In the genomic region with DNA sequence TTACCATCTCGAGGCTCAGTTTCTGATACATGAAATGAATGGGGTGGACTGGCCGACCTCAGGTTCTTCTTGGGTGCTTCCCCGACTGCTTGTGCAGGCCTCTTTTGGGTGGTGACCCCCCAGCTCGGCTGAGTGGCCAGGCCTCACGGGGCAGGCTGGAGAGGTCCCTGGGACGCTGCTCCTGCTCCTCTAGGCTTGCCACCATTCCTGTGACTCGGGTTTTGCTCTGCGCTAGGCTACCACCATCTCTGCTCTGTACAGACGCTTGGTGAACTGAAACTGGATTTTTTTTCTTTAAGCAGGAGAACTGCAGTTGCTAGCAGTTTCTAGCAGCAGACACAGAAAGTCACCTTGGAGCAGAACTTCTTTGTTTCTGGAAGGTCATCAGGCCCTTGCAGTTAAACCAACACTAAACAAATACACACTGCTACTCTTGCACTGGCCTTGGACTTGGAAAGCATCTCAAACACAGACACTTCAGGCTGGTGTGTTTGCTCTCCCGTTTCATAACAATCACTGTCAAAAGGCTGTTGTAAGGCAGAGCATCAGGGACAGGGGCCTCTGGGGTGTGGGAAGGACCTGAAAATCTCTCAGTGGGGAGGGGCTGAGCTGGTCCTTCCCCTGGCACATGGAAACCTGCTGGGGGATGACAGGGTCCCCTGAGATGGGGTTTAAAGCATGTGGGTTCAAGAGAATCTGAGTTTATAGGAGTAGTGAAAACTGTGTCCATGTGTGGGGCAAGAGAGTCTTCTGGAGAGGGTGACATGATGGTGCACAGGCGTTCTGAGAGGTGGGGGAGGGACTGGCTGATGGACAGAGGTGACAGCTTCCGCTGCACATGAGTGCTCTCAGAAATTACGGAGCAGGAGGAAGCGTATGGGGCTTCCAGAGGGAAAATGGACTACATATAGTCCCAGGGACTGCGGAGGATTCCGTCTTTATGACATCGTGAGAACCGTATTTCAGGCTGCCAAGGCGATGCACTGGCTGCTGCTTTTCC, we compare ENCODE assay signal across 1 cellular context.
TF ChIP-seq lines count a peak whose summit lies in the region.

No MANE protein-coding gene starts in this region.

TF ChIP-seq in SK-N-SH, 30 proteins besides CTCF, POLR2A, EP300 and RAD21 (continued from another document):
- TF ChIP-seq, protein P1, sequence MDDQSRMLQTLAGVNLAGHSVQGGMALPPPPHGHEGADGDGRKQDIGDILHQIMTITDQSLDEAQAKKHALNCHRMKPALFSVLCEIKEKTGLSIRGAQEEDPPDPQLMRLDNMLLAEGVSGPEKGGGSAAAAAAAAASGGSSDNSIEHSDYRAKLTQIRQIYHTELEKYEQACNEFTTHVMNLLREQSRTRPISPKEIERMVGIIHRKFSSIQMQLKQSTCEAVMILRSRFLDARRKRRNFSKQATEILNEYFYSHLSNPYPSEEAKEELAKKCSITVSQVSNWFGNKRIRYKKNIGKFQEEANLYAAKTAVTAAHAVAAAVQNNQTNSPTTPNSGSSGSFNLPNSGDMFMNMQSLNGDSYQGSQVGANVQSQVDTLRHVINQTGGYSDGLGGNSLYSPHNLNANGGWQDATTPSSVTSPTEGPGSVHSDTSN (IDR thresholded peaks at IDR 0.05) = no peak
- TF ChIP-seq EZH2phosphoT487 (IDR thresholded peaks at IDR 0.05; ENCODE audit: borderline replicate concordance, low read depth) = no peak
- TF ChIP-seq MEF2A (IDR thresholded peaks at IDR 0.05; ENCODE audit: borderline replicate concordance, low read depth) = no peak
- TF ChIP-seq FOSL2 (IDR thresholded peaks at IDR 0.05; ENCODE audit: borderline replicate concordance, low read depth) = no peak
- TF ChIP-seq FOXJ3 (CRISPR knock-in tag; IDR thresholded peaks at IDR 0.05) = no peak
- TF ChIP-seq, protein P2, sequence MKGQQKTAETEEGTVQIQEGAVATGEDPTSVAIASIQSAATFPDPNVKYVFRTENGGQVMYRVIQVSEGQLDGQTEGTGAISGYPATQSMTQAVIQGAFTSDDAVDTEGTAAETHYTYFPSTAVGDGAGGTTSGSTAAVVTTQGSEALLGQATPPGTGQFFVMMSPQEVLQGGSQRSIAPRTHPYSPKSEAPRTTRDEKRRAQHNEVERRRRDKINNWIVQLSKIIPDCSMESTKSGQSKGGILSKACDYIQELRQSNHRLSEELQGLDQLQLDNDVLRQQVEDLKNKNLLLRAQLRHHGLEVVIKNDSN (IDR thresholded peaks at IDR 0.05; ENCODE audit: borderline replicate concordance, low read depth) = no peak
